In genomic region chr5:132294728-132295504, GRCh38 we compare ENCODE assay signal across 7 cellular contexts. TPM values are rescaled to one million over a fixed set of nuclear protein-coding genes. Genes with fewer than 3 reads are reported as not detected.
A peak's percentile ranks its signal among the peaks of the same experiment; 100 is the strongest.
DNase-seq lines count a peak whose midpoint lies in the region; ATAC-seq, FAIRE-seq and TF ChIP-seq lines count a peak whose summit lies in the region.

No MANE protein-coding gene starts in this region.

- dilution Hi-C loops in keratinocyte (cut with MboI; ENCODE audit: extremely low pct_ligation_motif_present, low sequenced_read_pairs) = no loop called here

- peak; percentile 85 for DNase-seq in HTR-8/SVneo (ENCODE audit: insufficient read length, low spot score)
- peak; percentile 74 for DNase-seq in UCSD-AML1 (lab: John Stamatoyannopoulos, UW; ENCODE audit: unreplicated experiment)
- peak; percentile 99 for DNase-seq in MCF 10A (ENCODE audit: unreplicated experiment)
- peak; percentile 63 for DNase-seq in keratinocyte (ENCODE audit: low read depth, low spot score)
- peak; percentile 64 to 69 for DNase-seq in stimulated activated CD4-positive, alpha-beta T cell treated with anti-CD3 and anti-CD28 coated beads, Interleukin-1b, Interleukin-23, amount 100 ng/mL, for 4 hours (ENCODE audit: low read depth in 2 of 2)

- H3K4me1 Mint-ChIP-seq in MCF 10A (ENCODE audit: insufficient read depth, unreplicated experiment) = peaks cover 51% of the 10 kb centered on the region

- peaks cover 16% of the 10 kb centered on the region for H3K36me3 Mint-ChIP-seq in MCF 10A (ENCODE audit: insufficient read depth, unreplicated experiment)

- H3K9me3 ChIP-seq in keratinocyte (ENCODE audit: control insufficient read depth, low read depth, low read length) = no peaks in the 10 kb centered on the region

- peak overlapping the region; percentile 89 for H3K27ac Mint-ChIP-seq in MCF 10A (ENCODE audit: low read depth, unreplicated experiment)

- CTCF ChIA-PET in MCF 10A (lab: Yijun Ruan, JAX) = interaction anchor here (0.8 to 8.0 kb wide), 21 partner anchors 8 to 117 kb away, joined by 3 to 69 read pairs (median 5); partner anchors contain the start of genes PDLIM4 and SLC22A5

- TSS peak; percentile 39 for BruUV-seq in MCF 10A (replicated peaks; lab: Mats Ljungman, UMichigan)

- peaks cover 23% of the 10 kb centered on the region for H3K4me1 ChIP-seq in keratinocyte (ENCODE audit: control insufficient read depth, extremely low read depth, insufficient read depth, low read length)

- peak overlapping the region; percentile 87 for H3K9ac ChIP-seq in keratinocyte (ENCODE audit: control insufficient read depth, extremely low read depth, insufficient read depth, low read length)

- no peaks in the 10 kb centered on the region for H3K27me3 Mint-ChIP-seq in MCF 10A (ENCODE audit: insufficient read depth, unreplicated experiment)

- H2AFZ ChIP-seq in keratinocyte (ENCODE audit: control insufficient read depth, low read length) = peak overlapping the region; percentile 87

- no peaks in the 10 kb centered on the region for H3K9me3 Mint-ChIP-seq in MCF 10A (ENCODE audit: unreplicated experiment)

- H3K4me3 ChIP-seq in keratinocyte (ENCODE audit: control insufficient read depth in 2 of 3, extremely low read depth in 1 of 3, insufficient read depth in 2 of 3, low read depth in 1 of 3, low read length in 3 of 3) = peak overlapping the region; percentile 55 to 83 (median 79)

- peak overlapping the region; percentile 90 for H3K27ac ChIP-seq in keratinocyte (ENCODE audit: control insufficient read depth, insufficient read depth, low read length)

- no peaks in the 10 kb centered on the region for H3K27me3 ChIP-seq in keratinocyte (ENCODE audit: control insufficient read depth, extremely low read depth, insufficient read depth, low read length)

- no peaks in the 10 kb centered on the region for H4K20me1 ChIP-seq in keratinocyte (ENCODE audit: control insufficient read depth, extremely low read depth, insufficient read depth, low read length)

- TF ChIP-seq CTCF in MCF 10A (IDR thresholded peaks at IDR 0.05; ENCODE audit: unreplicated experiment) = no peak
- no peak for TF ChIP-seq CTCF in keratinocyte (optimal IDR thresholded peaks at IDR 0.05 in 1 of 3, IDR thresholded peaks at IDR 0.05 in 1 of 3, conservative IDR thresholded peaks at IDR 0.05 in 1 of 3; ENCODE audit: extremely low read depth in 1 of 3, insufficient read depth in 2 of 3, low read length in 3 of 3)

- no peaks in the 10 kb centered on the region for H3K36me3 ChIP-seq in keratinocyte (ENCODE audit: control insufficient read depth in 2 of 2, extremely low read depth in 1 of 2, insufficient read depth in 2 of 2, low read length in 2 of 2)

- intact Hi-C loops in MCF 10A (cut with micrococcal nuclease) = loop anchor here (1.0 to 10.0 kb wide), 8 partner anchors 30 to 230 kb away; partner anchors contain the start of genes IRF1 and SLC22A5

- H3K9me1 ChIP-seq in keratinocyte (ENCODE audit: control insufficient read depth, extremely low read depth, insufficient read depth, low read length) = no peaks in the 10 kb centered on the region

- peak; percentile 18 for ATAC-seq in GM19395 (IDR thresholded peaks at IDR 0.05; ENCODE audit: unreplicated experiment)
- ATAC-seq in HG03378 (IDR thresholded peaks at IDR 0.05; ENCODE audit: unreplicated experiment) = no peak

- POLR2A ChIA-PET in MCF 10A (lab: Yijun Ruan, JAX) = interaction anchor here (0.6 to 5.0 kb wide), 33 partner anchors 13 to 498 kb away, joined by 3 to 178 read pairs (median 6); partner anchors contain the start of genes FNIP1, IRF1, P4HA2 and PDLIM4

- FAIRE-seq in HTR-8/SVneo (lab: Jason Lieb, UNC) = peak; percentile 89
- FAIRE-seq in keratinocyte (lab: Jason Lieb, UNC) = peak; percentile 65

- peak overlapping the region; percentile 93 for H3K4me2 ChIP-seq in keratinocyte (ENCODE audit: control insufficient read depth, extremely low read depth, insufficient read depth, low read depth, low read length)

- peaks cover 3% of the 10 kb centered on the region for H3K79me2 ChIP-seq in keratinocyte (ENCODE audit: control insufficient read depth, insufficient read depth, low read length)

- peak overlapping the region; percentile 98 for H3K4me3 Mint-ChIP-seq in MCF 10A (ENCODE audit: unreplicated experiment)

RNA-seq across cellular contexts. Expression of gene SLC22A4, which starts 0.7 kb away (rescaled TPM):
- total RNA-seq in MCF 10A (2022) = 13.5 and 17.5 TPM in 2 replicates
- polyA plus RNA-seq in keratinocyte = 1.00 to 1.5 TPM (median 1.4 TPM) in 3 replicates
- polyA plus RNA-seq in keratinocyte (2011; ENCODE audit: low read depth) = not detected
- polyA plus RNA-seq in keratinocyte (2011; cell fraction: cytosol; rRNA removed) = 0.68 and 0.78 TPM in 2 replicates
- 1.9 and 2.2 TPM in 2 replicates for polyA plus RNA-seq in keratinocyte (2011; cell fraction: nucleus; rRNA removed)
- polyA plus RNA-seq in keratinocyte (2012; ENCODE audit: low replicate concordance) = 0.23 and 0.76 TPM in 2 replicates
- 1.6 to 1.9 TPM (median 1.7 TPM) in 3 replicates for polyA minus RNA-seq in keratinocyte
- polyA minus RNA-seq in keratinocyte (2011; cell fraction: cytosol; rRNA and poly(A)+ RNA removed) = not detected
- polyA minus RNA-seq in keratinocyte (2011; cell fraction: nucleus; rRNA and poly(A)+ RNA removed) = 0.95 and 1.1 TPM in 2 replicates

RNA-seq across cellular contexts. Expression of gene PDLIM4, which starts 37.4 kb away (rescaled TPM):
- total RNA-seq in MCF 10A (2022) = 91.4 and 101 TPM in 2 replicates
- polyA plus RNA-seq in keratinocyte = 38.3 to 81.8 TPM (median 79.3 TPM) in 3 replicates
- polyA plus RNA-seq in keratinocyte (2011; ENCODE audit: low read depth) = 25.2 TPM
- polyA plus RNA-seq in keratinocyte (2011; cell fraction: cytosol; rRNA removed) = 78.0 and 173 TPM in 2 replicates
- 81.9 and 115 TPM in 2 replicates for polyA plus RNA-seq in keratinocyte (2011; cell fraction: nucleus; rRNA removed)
- polyA plus RNA-seq in keratinocyte (2012; ENCODE audit: low replicate concordance) = 50.9 and 113 TPM in 2 replicates
- polyA minus RNA-seq in keratinocyte = 44.2 to 86.3 TPM (median 59.6 TPM) in 3 replicates
- 134 TPM for polyA minus RNA-seq in keratinocyte (2011; cell fraction: cytosol; rRNA and poly(A)+ RNA removed)
- 36.9 and 40.3 TPM in 2 replicates for polyA minus RNA-seq in keratinocyte (2011; cell fraction: nucleus; rRNA and poly(A)+ RNA removed)
